1 cellular context compared by ENCODE assay signal in genomic region chr14:89417111-89417468, GRCh38.
TF ChIP-seq lines count a peak whose summit lies in the region.

A gene with protein sequence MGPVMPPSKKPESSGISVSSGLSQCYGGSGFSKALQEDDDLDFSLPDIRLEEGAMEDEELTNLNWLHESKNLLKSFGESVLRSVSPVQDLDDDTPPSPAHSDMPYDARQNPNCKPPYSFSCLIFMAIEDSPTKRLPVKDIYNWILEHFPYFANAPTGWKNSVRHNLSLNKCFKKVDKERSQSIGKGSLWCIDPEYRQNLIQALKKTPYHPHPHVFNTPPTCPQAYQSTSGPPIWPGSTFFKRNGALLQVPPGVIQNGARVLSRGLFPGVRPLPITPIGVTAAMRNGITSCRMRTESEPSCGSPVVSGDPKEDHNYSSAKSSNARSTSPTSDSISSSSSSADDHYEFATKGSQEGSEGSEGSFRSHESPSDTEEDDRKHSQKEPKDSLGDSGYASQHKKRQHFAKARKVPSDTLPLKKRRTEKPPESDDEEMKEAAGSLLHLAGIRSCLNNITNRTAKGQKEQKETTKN (minus strand): TSS chr14:89417233. CDS start chr14:89412476, 4,757 bp downstream.

TF ChIP-seq in HepG2, 621 proteins besides CTCF, POLR2A, EP300 and RAD21 (continued from another document):
- TF ChIP-seq, protein P1, sequence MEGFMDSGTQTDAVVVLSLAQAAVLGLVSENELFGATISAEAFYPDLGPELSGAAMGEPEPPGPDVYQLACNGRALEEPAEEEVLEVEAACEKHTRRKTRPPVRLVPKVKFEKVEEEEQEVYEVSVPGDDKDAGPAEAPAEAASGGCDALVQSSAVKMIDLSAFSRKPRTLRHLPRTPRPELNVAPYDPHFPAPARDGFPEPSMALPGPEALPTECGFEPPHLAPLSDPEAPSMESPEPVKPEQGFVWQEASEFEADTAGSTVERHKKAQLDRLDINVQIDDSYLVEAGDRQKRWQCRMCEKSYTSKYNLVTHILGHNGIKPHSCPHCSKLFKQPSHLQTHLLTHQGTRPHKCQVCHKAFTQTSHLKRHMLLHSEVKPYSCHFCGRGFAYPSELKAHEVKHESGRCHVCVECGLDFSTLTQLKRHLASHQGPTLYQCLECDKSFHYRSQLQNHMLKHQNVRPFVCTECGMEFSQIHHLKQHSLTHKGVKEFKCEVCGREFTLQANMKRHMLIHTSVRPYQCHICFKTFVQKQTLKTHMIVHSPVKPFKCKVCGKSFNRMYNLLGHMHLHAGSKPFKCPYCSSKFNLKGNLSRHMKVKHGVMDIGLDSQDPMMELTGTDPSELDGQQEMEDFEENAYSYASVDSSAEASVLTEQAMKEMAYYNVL (CRISPR knock-in tag; IDR thresholded peaks at IDR 0.05; ENCODE audit: borderline replicate concordance), result peak; percentile 4; the same call in 1 of the 2 replicates
- no peak for TF ChIP-seq ZNF484 (CRISPR knock-in tag; IDR thresholded peaks at IDR 0.05; ENCODE audit: borderline replicate concordance, low read depth)
- TF ChIP-seq ZNF569 (CRISPR knock-in tag; IDR thresholded peaks at IDR 0.05; ENCODE audit: borderline replicate concordance), result no peak
- no peak for TF ChIP-seq DNMT1 (CRISPR knock-in tag; IDR thresholded peaks at IDR 0.05)
- no peak for TF ChIP-seq ZNF563 (CRISPR knock-in tag; IDR thresholded peaks at IDR 0.05)
- TF ChIP-seq YY1 (IDR thresholded peaks at IDR 0.05; ENCODE audit: insufficient read depth, insufficient replicate concordance, low read depth, low read length), result peak; percentile 65
- TF ChIP-seq GATAD1 (CRISPR knock-in tag; IDR thresholded peaks at IDR 0.05), result no peak
- TF ChIP-seq, protein P2, sequence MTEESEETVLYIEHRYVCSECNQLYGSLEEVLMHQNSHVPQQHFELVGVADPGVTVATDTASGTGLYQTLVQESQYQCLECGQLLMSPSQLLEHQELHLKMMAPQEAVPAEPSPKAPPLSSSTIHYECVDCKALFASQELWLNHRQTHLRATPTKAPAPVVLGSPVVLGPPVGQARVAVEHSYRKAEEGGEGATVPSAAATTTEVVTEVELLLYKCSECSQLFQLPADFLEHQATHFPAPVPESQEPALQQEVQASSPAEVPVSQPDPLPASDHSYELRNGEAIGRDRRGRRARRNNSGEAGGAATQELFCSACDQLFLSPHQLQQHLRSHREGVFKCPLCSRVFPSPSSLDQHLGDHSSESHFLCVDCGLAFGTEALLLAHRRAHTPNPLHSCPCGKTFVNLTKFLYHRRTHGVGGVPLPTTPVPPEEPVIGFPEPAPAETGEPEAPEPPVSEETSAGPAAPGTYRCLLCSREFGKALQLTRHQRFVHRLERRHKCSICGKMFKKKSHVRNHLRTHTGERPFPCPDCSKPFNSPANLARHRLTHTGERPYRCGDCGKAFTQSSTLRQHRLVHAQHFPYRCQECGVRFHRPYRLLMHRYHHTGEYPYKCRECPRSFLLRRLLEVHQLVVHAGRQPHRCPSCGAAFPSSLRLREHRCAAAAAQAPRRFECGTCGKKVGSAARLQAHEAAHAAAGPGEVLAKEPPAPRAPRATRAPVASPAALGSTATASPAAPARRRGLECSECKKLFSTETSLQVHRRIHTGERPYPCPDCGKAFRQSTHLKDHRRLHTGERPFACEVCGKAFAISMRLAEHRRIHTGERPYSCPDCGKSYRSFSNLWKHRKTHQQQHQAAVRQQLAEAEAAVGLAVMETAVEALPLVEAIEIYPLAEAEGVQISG (CRISPR knock-in tag; IDR thresholded peaks at IDR 0.05), result no peak
- TF ChIP-seq ZNF354B (CRISPR knock-in tag; IDR thresholded peaks at IDR 0.05), result no peak
- no peak for TF ChIP-seq ZNF720 (CRISPR knock-in tag; IDR thresholded peaks at IDR 0.05)
- TF ChIP-seq ZNF121 (CRISPR knock-in tag; IDR thresholded peaks at IDR 0.05), result no peak
- no peak for TF ChIP-seq ISL2 (CRISPR knock-in tag; IDR thresholded peaks at IDR 0.05)
- TF ChIP-seq NKX3-1 (CRISPR knock-in tag; IDR thresholded peaks at IDR 0.05), result no peak
- no peak for TF ChIP-seq ATRX (CRISPR knock-in tag; IDR thresholded peaks at IDR 0.05; ENCODE audit: borderline replicate concordance)
- TF ChIP-seq, protein P3, sequence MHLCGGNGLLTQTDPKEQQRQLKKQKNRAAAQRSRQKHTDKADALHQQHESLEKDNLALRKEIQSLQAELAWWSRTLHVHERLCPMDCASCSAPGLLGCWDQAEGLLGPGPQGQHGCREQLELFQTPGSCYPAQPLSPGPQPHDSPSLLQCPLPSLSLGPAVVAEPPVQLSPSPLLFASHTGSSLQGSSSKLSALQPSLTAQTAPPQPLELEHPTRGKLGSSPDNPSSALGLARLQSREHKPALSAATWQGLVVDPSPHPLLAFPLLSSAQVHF (CRISPR knock-in tag; IDR thresholded peaks at IDR 0.05), result 0 out of 2 replicates have a peak, but pooled peaks have one; percentile 23
- TF ChIP-seq RBM39 (IDR thresholded peaks at IDR 0.05; ENCODE audit: low read depth, low read length, poor library complexity, severe bottlenecking), result no peak
- no peak for TF ChIP-seq MYPOP (CRISPR knock-in tag; IDR thresholded peaks at IDR 0.05)
- TF ChIP-seq ATF4 (CRISPR knock-in tag; IDR thresholded peaks at IDR 0.05), result 0 out of 4 replicates have a peak, but pooled peaks of 1 of the 2 experiments have one; percentile 15
- TF ChIP-seq SUZ12 (IDR thresholded peaks at IDR 0.05; ENCODE audit: low read depth, low read length), result no peak
- no peak for TF ChIP-seq PHF20 (CRISPR knock-in tag; IDR thresholded peaks at IDR 0.05)
- TF ChIP-seq HMGA1 (CRISPR knock-in tag; conservative IDR thresholded peaks at IDR 0.05), result no peak
- TF ChIP-seq HMGXB3 (CRISPR knock-in tag; IDR thresholded peaks at IDR 0.05; ENCODE audit: borderline replicate concordance), result no peak
- TF ChIP-seq NRL (CRISPR knock-in tag; IDR thresholded peaks at IDR 0.05; ENCODE audit: borderline replicate concordance), result no peak
- TF ChIP-seq CBX1 (IDR thresholded peaks at IDR 0.05; ENCODE audit: low read depth), result no peak
- TF ChIP-seq ZMAT3 (CRISPR knock-in tag; conservative IDR thresholded peaks at IDR 0.05), result 0 out of 2 replicates have a peak, but pooled peaks have one; percentile 19
